27 cellular contexts compared by ENCODE assay signal in the genomic region with DNA sequence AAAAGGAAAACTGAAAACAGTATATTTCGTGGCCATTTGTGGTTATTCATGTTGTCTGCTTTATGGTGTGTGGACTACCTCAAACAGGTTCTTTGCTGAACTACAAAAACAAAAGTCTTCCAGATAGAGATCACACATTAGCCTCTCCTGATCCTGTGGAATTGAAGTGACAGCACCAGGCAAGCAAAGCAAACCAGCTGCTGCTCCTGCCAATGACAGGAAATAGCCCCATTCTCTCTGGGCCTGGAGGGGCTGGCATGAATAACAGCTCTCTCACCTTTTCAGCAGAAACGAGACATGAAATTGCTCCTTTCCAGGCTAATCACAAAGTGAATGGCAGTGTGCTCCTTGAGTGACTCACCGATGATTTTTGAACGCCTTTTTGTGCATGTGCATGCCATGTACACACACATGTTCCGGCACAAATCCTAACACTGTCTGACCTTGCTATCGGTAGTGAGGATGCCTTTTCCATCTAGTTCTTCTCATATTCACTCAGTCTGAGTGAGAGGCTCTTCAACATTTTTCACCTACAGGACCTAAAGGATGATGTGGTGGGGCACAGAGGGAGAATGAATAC. TPM values are rescaled to one million over a fixed set of nuclear protein-coding genes. Genes with fewer than 3 reads are reported as not detected.
DNase-seq lines count a peak whose midpoint lies in the region; ATAC-seq and TF ChIP-seq lines count a peak whose summit lies in the region.
"Had no signal": no experiment of that assay in that cellular context is flagged by ENCODE, and none has a peak within 500 bp of the region (broad histone marks: within the 10 kb centered on the region; RNA-seq: fewer than 3 reads in every experiment).

No MANE protein-coding gene starts in this region.

- H3K4me1 ChIP-seq in breast epithelium = no peaks in the 10 kb centered on the region
- peaks cover 9% of the 10 kb centered on the region for H3K4me1 ChIP-seq in foreskin keratinocyte
- peaks cover 5% of the 10 kb centered on the region for H3K4me1 ChIP-seq in suprapubic skin
- H3K4me1 ChIP-seq: Caco-2 had no signal

- DNase-seq in breast epithelium (ENCODE audit: low spot score in 2 of 2) = no peak
- no peak for DNase-seq in MCF 10A (ENCODE audit: unreplicated experiment)
- peak; percentile 53 for DNase-seq in WERI-Rb-1
- peak in 1 of 2 donors; percentile 25 for DNase-seq in foreskin keratinocyte
- no peak for DNase-seq in suprapubic skin (ENCODE audit: low spot score in 2 of 2)
- no peak for DNase-seq in 8988T
- no peak for DNase-seq in sciatic nerve (ENCODE audit: low spot score)
- DNase-seq: activated CD4-positive, alpha-beta T cell treated with anti-CD3 and anti-CD28 coated beads for 36 hours; activated naive CD4-positive, alpha-beta T cell treated with anti-CD3 and anti-CD28 coated beads for 36 hours; activated T-cell treated with anti-CD3 and anti-CD28 coated beads, Interleukin-2, amount 50 U/mL, for 4 hours; amniotic stem cell; C1 segment of cervical spinal cord; Caco-2; cortex of kidney; DMS79; NCI-H2227 treated with DMSO at 0.1 percent for 48 hours; NK-92 treated with Interleukin-12 subunit alpha and Interleukin-12 subunit beta, amount 100 ng/mL, for 24 hours; posterior cingulate gyrus; sigmoid colon; stimulated activated naive CD8-positive, alpha-beta T cell treated with anti-CD3 and anti-CD28 coated beads, Interleukin-15, Interleukin-2, amounts not matched to agents 100 U/mL and 50 U/mL, for 24 hours; T-helper 1 cell; tibial artery had no signal

- no peak overlapping the region for H3K27ac Mint-ChIP-seq in MCF 10A (ENCODE audit: low read depth, unreplicated experiment)
- H3K27ac Mint-ChIP-seq: activated CD4-positive, alpha-beta T cell treated with anti-CD3 and anti-CD28 coated beads for 36 hours; activated naive CD4-positive, alpha-beta T cell treated with anti-CD3 and anti-CD28 coated beads for 36 hours; neural progenitor cell had no signal

- TF ChIP-seq POLR2A in breast epithelium (IDR thresholded peaks at IDR 0.05) (no peak), suprapubic skin (IDR thresholded peaks at IDR 0.05) (no peak)

- no peaks in the 10 kb centered on the region for H3K4me1 Mint-ChIP-seq in MCF 10A (ENCODE audit: insufficient read depth, unreplicated experiment)
- H3K4me1 Mint-ChIP-seq: activated CD4-positive, alpha-beta T cell treated with anti-CD3 and anti-CD28 coated beads for 36 hours had no signal

- 51% methylated on average over 6 of the region's 6 CpGs for whole genome bisulfite sequencing in suprapubic skin

- POLR2A ChIA-PET in MCF 10A (lab: Yijun Ruan, JAX) = interaction anchor here (1.3 kb wide), 1 partner anchor 20 kb away, joined by 3 read pairs; no protein-coding TSS in a partner anchor

- CTCF ChIA-PET in MCF 10A (lab: Yijun Ruan, JAX) = no interaction called here

- H3K4me3 Mint-ChIP-seq in MCF 10A (ENCODE audit: unreplicated experiment) = no peak overlapping the region
- H3K4me3 Mint-ChIP-seq: activated CD4-positive, alpha-beta T cell treated with anti-CD3 and anti-CD28 coated beads for 36 hours; activated naive CD4-positive, alpha-beta T cell treated with anti-CD3 and anti-CD28 coated beads for 36 hours; activated T-cell treated with anti-CD3 and anti-CD28 coated beads, Interleukin-2, amount 50 U/mL, for 4 hours; neural progenitor cell had no signal

- H3K27me3 Mint-ChIP-seq in MCF 10A (ENCODE audit: insufficient read depth, unreplicated experiment) = no peaks in the 10 kb centered on the region

- peak overlapping the region; percentile 2 to 38 for H3K27ac ChIP-seq in breast epithelium
- H3K27ac ChIP-seq in WERI-Rb-1 = peak overlapping the region; percentile 55
- no peak overlapping the region for H3K27ac ChIP-seq in foreskin keratinocyte
- peak overlapping the region; percentile 2 for H3K27ac ChIP-seq in suprapubic skin
- H3K27ac ChIP-seq: HL-60, neural progenitor cell, sigmoid colon had no signal

- ATAC-seq in foreskin keratinocyte = peak; percentile 80
- no peak for ATAC-seq in HG03045 (IDR thresholded peaks at IDR 0.05; ENCODE audit: unreplicated experiment)
- no peak for ATAC-seq in sciatic nerve
- ATAC-seq: activated CD4-positive, alpha-beta T cell treated with anti-CD3 and anti-CD28 coated beads for 36 hours; activated T-cell treated with anti-CD3 and anti-CD28 coated beads, Interleukin-2, amount 50 U/mL, for 4 hours; Panc1; stimulated activated naive CD8-positive, alpha-beta T cell treated with anti-CD3 and anti-CD28 coated beads, Interleukin-15, Interleukin-2, amounts not matched to agents 100 U/mL and 50 U/mL, for 24 hours had no signal

- no peaks in the 10 kb centered on the region for H3K27me3 ChIP-seq in breast epithelium
- H3K27me3 ChIP-seq in WERI-Rb-1 (ENCODE audit: insufficient read depth, low read depth, severe bottlenecking) = no peaks in the 10 kb centered on the region
- H3K27me3 ChIP-seq in foreskin keratinocyte = no peaks in the 10 kb centered on the region
- H3K27me3 ChIP-seq in suprapubic skin = no peaks in the 10 kb centered on the region
- H3K27me3 ChIP-seq: neural progenitor cell, sigmoid colon, tibial artery had no signal

- no peaks in the 10 kb centered on the region for H3K36me3 Mint-ChIP-seq in MCF 10A (ENCODE audit: insufficient read depth, unreplicated experiment)
- H3K36me3 Mint-ChIP-seq: neural progenitor cell had no signal

- H3K9me3 ChIP-seq in breast epithelium = no peaks in the 10 kb centered on the region
- H3K9me3 ChIP-seq in WERI-Rb-1 (ENCODE audit: severe bottlenecking) = no peaks in the 10 kb centered on the region
- H3K9me3 ChIP-seq in suprapubic skin = no peaks in the 10 kb centered on the region
- H3K9me3 ChIP-seq: Caco-2, HAP-1, sigmoid colon, tibial artery had no signal

- H3K4me3 ChIP-seq in breast epithelium (no peak overlapping the region), WERI-Rb-1 (ENCODE audit: low read depth, low read length) (no peak overlapping the region), suprapubic skin (no peak overlapping the region)
- H3K4me3 ChIP-seq: HAP-1, neural progenitor cell, sigmoid colon, tibial artery had no signal

- no peak for TF ChIP-seq CTCF in breast epithelium (IDR thresholded peaks at IDR 0.05)
- no peak for TF ChIP-seq CTCF in MCF 10A (IDR thresholded peaks at IDR 0.05; ENCODE audit: unreplicated experiment)
- TF ChIP-seq CTCF in WERI-Rb-1 (IDR thresholded peaks at IDR 0.05; ENCODE audit: low read depth, low read length) = no peak
- no peak for TF ChIP-seq CTCF in foreskin keratinocyte (conservative IDR thresholded peaks at IDR 0.05)
- no peak for TF ChIP-seq CTCF in suprapubic skin (IDR thresholded peaks at IDR 0.05)

- H3K9me3 Mint-ChIP-seq in MCF 10A (ENCODE audit: unreplicated experiment) = no peaks in the 10 kb centered on the region
- H3K9me3 Mint-ChIP-seq: activated naive CD4-positive, alpha-beta T cell treated with anti-CD3 and anti-CD28 coated beads for 36 hours; activated T-cell treated with anti-CD3 and anti-CD28 coated beads, Interleukin-2, amount 50 U/mL, for 4 hours; neural progenitor cell had no signal

- no peaks in the 10 kb centered on the region for H3K36me3 ChIP-seq in breast epithelium
- H3K36me3 ChIP-seq in WERI-Rb-1 = no peaks in the 10 kb centered on the region; the same call in 1 of the 2 replicates
- H3K36me3 ChIP-seq in suprapubic skin = no peaks in the 10 kb centered on the region
- H3K36me3 ChIP-seq: HAP-1, neural progenitor cell, sigmoid colon, tibial artery had no signal

- TF ChIP-seq EP300 in suprapubic skin (IDR thresholded peaks at IDR 0.05) = no peak

- BruUV-seq in MCF 10A (replicated peaks; lab: Mats Ljungman, UMichigan) = no TSS peak

- intact Hi-C loops in breast epithelium (cut with DNase I; ENCODE audit: low total_unique reads) = no loop called here
- intact Hi-C loops in MCF 10A (cut with micrococcal nuclease) = no loop called here
- intact Hi-C loops in sciatic nerve (cut with DNase I) = no loop called here

RNA-seq across cellular contexts. Expression of a gene that starts 24.4 kb away (rescaled TPM):
- total RNA-seq in breast epithelium (10 to 100 TPM in 2 of 3 donors, 1 to 10 TPM in 1; 5.1 to 87.4 (median 19.3) TPM), MCF 10A (2022) (4.1 and 7.7 TPM in 2 replicates), foreskin keratinocyte (4.8 and 6.9 TPM in 2 replicates), suprapubic skin (10 to 100 TPM; 41.4 to 67.0 (median 58.9) TPM), sciatic nerve (30.7 TPM)
- polyA plus RNA-seq in foreskin keratinocyte = 1.4 and 1.7 TPM in 2 replicates
